ENCODE assay signal across 1 cellular context in the genomic region with DNA sequence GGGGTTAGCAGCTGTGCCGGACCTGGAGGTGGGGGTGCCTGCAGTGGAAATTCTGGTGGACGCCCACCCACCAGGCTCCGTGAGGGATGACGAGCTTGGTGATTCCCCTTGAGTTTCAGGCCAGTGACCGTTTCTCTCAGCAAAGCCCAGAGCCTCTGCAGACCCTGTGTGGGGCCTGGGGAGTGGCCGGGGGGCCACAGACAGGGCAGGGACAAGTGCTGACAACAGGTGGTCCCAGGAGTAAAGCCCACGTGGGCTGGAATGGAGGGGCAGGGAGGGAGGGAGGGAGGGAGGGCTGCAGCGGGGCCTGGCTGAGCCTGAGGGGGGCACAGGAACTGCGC.
TF ChIP-seq lines count a peak whose summit lies in the region.

No MANE protein-coding gene starts in this region.

TF ChIP-seq in SK-N-SH, 30 proteins besides CTCF, POLR2A, EP300 and RAD21 (continued from another document):
- TF ChIP-seq GATA2 (CRISPR knock-in tag; IDR thresholded peaks at IDR 0.05) (no peak), GABPA (IDR thresholded peaks at IDR 0.05; ENCODE audit: low read depth) (no peak), RFX5 (IDR thresholded peaks at IDR 0.05; ENCODE audit: low read length) (no peak), MEF2A (IDR thresholded peaks at IDR 0.05; ENCODE audit: borderline replicate concordance, low read depth) (no peak), RCOR1 (IDR thresholded peaks at IDR 0.05; ENCODE audit: low read length) (no peak), FOXM1 (IDR thresholded peaks at IDR 0.05; ENCODE audit: low read depth) (no peak), SIN3A (IDR thresholded peaks at IDR 0.05; ENCODE audit: borderline replicate concordance, low read depth, low read length) (no peak), TEAD4 (IDR thresholded peaks at IDR 0.05; ENCODE audit: borderline replicate concordance, insufficient read depth) (no peak), FOXJ3 (CRISPR knock-in tag; IDR thresholded peaks at IDR 0.05) (no peak), EZH2phosphoT487 (IDR thresholded peaks at IDR 0.05; ENCODE audit: borderline replicate concordance, low read depth) (no peak), TAF1 (IDR thresholded peaks at IDR 0.05; ENCODE audit: borderline replicate concordance, low read depth, low read length) (no peak), SMC3 (IDR thresholded peaks at IDR 0.05; ENCODE audit: low read depth, low read length) (no peak)
- TF ChIP-seq, protein P1, sequence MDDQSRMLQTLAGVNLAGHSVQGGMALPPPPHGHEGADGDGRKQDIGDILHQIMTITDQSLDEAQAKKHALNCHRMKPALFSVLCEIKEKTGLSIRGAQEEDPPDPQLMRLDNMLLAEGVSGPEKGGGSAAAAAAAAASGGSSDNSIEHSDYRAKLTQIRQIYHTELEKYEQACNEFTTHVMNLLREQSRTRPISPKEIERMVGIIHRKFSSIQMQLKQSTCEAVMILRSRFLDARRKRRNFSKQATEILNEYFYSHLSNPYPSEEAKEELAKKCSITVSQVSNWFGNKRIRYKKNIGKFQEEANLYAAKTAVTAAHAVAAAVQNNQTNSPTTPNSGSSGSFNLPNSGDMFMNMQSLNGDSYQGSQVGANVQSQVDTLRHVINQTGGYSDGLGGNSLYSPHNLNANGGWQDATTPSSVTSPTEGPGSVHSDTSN (IDR thresholded peaks at IDR 0.05) = no peak
- TF ChIP-seq, protein P2, sequence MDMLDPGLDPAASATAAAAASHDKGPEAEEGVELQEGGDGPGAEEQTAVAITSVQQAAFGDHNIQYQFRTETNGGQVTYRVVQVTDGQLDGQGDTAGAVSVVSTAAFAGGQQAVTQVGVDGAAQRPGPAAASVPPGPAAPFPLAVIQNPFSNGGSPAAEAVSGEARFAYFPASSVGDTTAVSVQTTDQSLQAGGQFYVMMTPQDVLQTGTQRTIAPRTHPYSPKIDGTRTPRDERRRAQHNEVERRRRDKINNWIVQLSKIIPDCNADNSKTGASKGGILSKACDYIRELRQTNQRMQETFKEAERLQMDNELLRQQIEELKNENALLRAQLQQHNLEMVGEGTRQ (IDR thresholded peaks at IDR 0.05; ENCODE audit: borderline replicate concordance, low read depth, low read length) = no peak
- TF ChIP-seq, protein P3, sequence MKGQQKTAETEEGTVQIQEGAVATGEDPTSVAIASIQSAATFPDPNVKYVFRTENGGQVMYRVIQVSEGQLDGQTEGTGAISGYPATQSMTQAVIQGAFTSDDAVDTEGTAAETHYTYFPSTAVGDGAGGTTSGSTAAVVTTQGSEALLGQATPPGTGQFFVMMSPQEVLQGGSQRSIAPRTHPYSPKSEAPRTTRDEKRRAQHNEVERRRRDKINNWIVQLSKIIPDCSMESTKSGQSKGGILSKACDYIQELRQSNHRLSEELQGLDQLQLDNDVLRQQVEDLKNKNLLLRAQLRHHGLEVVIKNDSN (IDR thresholded peaks at IDR 0.05; ENCODE audit: borderline replicate concordance, low read depth) = no peak
TF ChIP-seq in SK-N-SH: peak in this region for 0.
